ENCODE assay signal across 2 cellular contexts in genomic region chr19:5049561-5049960, GRCh38.
TF ChIP-seq lines count a peak whose summit lies in the region.

No MANE protein-coding gene starts in this region.

TF ChIP-seq in A549, 52 proteins besides CTCF, POLR2A, EP300 and RAD21 (continued from another document):
- TF ChIP-seq ATOH8 (CRISPR knock-in tag; IDR thresholded peaks at IDR 0.05; ENCODE audit: low read depth) (no peak), USF2 (IDR thresholded peaks at IDR 0.05) (no peak), RCOR1 (IDR thresholded peaks at IDR 0.05; ENCODE audit: low read depth, low read length) (no peak)

TF ChIP-seq in H1, 55 proteins besides CTCF, POLR2A, EP300 and RAD21 (continued from another document):
- TF ChIP-seq GABPA (IDR thresholded peaks at IDR 0.05; ENCODE audit: borderline replicate concordance, insufficient read depth, low read length) (no peak), RFX5 (IDR thresholded peaks at IDR 0.05; ENCODE audit: borderline replicate concordance, low read depth, low read length) (no peak), KDM5A (IDR thresholded peaks at IDR 0.05; ENCODE audit: low read length) (no peak), POLR2AphosphoS5 (IDR thresholded peaks at IDR 0.05; ENCODE audit: low read depth, low read length) (no peak), FOSL1 (IDR thresholded peaks at IDR 0.05; ENCODE audit: insufficient read depth, low read depth, low read length) (no peak)
TF ChIP-seq in H1: peak in this region for 0.
